In genomic region chr7:67344481-67345193, GRCh38 we compare ENCODE assay signal across 17 cellular contexts.
DNase-seq lines count a peak whose midpoint lies in the region; ATAC-seq and TF ChIP-seq lines count a peak whose summit lies in the region.
"Had no signal": no experiment of that assay in that cellular context is flagged by ENCODE, and none has a peak within 500 bp of the region (broad histone marks: within the 10 kb centered on the region; RNA-seq: fewer than 3 reads in every experiment).

No MANE protein-coding gene starts in this region.

- H3K4me1 ChIP-seq in mammary epithelial cell (ENCODE audit: insufficient read depth, low read length) (peaks cover 4% of the 10 kb centered on the region), trophoblast cell (ENCODE audit: control insufficient read depth in 1 of 2, insufficient read depth in 2 of 2, low read length in 2 of 2) (peaks cover 2% of the 10 kb centered on the region in 2 experiments)

- H3K27ac ChIP-seq in mammary epithelial cell (ENCODE audit: insufficient read depth, low read depth, low read length) (no peak overlapping the region), trophoblast cell (ENCODE audit: low read depth, low read length) (peak overlapping the region; percentile 36)

- H2AK5ac ChIP-seq in trophoblast cell (ENCODE audit: low read length) = peak overlapping the region; percentile 18

- dilution Hi-C loops in mammary epithelial cell (cut with HindIII; ENCODE audit: low sequenced_read_pairs) = no loop called here

- in situ Hi-C loops in mammary epithelial cell (cut with MboI; ENCODE audit: low sequenced_read_pairs in 2 of 2) = no loop called here

- no peak overlapping the region for H3K9ac ChIP-seq in mammary epithelial cell (ENCODE audit: insufficient read depth, low read length)
- H3K9ac ChIP-seq in trophoblast cell (ENCODE audit: low read length) = no peak overlapping the region

- H2BK12ac ChIP-seq in trophoblast cell (ENCODE audit: low read length) = no peak overlapping the region

- H3K4ac ChIP-seq in trophoblast cell (ENCODE audit: low read depth, low read length) = no peak overlapping the region

- H3K4me3 ChIP-seq in mammary epithelial cell (replicated peaks in 1 of 3; ENCODE audit: insufficient read depth in 1 of 3, low read depth in 2 of 3, low read length in 3 of 3) (no peak overlapping the region), trophoblast cell (ENCODE audit: low read depth, low read length) (no peak overlapping the region)
- H3K4me3 ChIP-seq: HAP-1 had no signal

- TF ChIP-seq CTCF in mammary epithelial cell (conservative IDR thresholded peaks at IDR 0.05 in 1 of 2, IDR thresholded peaks at IDR 0.05 in 1 of 2; ENCODE audit: extremely low read depth in 1 of 2, insufficient read depth in 1 of 2, low read depth in 1 of 2, low read length in 2 of 2) = no peak

- no peak overlapping the region for H3K14ac ChIP-seq in trophoblast cell (ENCODE audit: low read length)

- no peak overlapping the region for H2BK120ac ChIP-seq in trophoblast cell (ENCODE audit: insufficient read depth, low read length, poor library complexity)

- H3K36me3 ChIP-seq in mammary epithelial cell (ENCODE audit: insufficient read depth, low read length) (no peaks in the 10 kb centered on the region), trophoblast cell (ENCODE audit: control insufficient read depth in 1 of 2, insufficient read depth in 2 of 2, low read length in 2 of 2) (peaks cover 7% of the 10 kb centered on the region in 2 experiments)
- H3K36me3 ChIP-seq: BE2C, HAP-1 had no signal

- peaks cover 5% of the 10 kb centered on the region for H3K79me1 ChIP-seq in trophoblast cell (ENCODE audit: low read length)

- H4K20me1 ChIP-seq in mammary epithelial cell (ENCODE audit: insufficient read depth, low read length) = no peaks in the 10 kb centered on the region

- BruUV-seq in mammary epithelial cell (replicated peaks; lab: Mats Ljungman, UMichigan) = no TSS peak

- H3K27me3 ChIP-seq in mammary epithelial cell (ENCODE audit: insufficient read depth, low read length) (no peaks in the 10 kb centered on the region), trophoblast cell (ENCODE audit: insufficient read depth, low read length) (no peaks in the 10 kb centered on the region)
- H3K27me3 ChIP-seq: BE2C had no signal

- intact Hi-C loops in mammary epithelial cell (cut with micrococcal nuclease) (no loop called here), posterior cingulate gyrus (cut with DNase I) (no loop called here)

- CTCF ChIA-PET in mammary epithelial cell (lab: Charles Lee; ENCODE audit: low non-redundant PET) = no interaction called here

- H3K4me2 ChIP-seq in mammary epithelial cell (ENCODE audit: insufficient read depth, low read depth, low read length) (no peak overlapping the region), trophoblast cell (ENCODE audit: low read length) (no peak overlapping the region)

- H4K91ac ChIP-seq in trophoblast cell (ENCODE audit: low read depth, low read length) = peak overlapping the region; percentile 32

- H4K12ac ChIP-seq in trophoblast cell (ENCODE audit: low read depth, low read length) = no peak overlapping the region

- H4K8ac ChIP-seq in trophoblast cell (ENCODE audit: low read depth, low read length) = no peak overlapping the region

- H3K23ac ChIP-seq in trophoblast cell (ENCODE audit: low read length) = no peak overlapping the region

- H3K18ac ChIP-seq in trophoblast cell (ENCODE audit: low read length) = no peak overlapping the region

- H2AFZ ChIP-seq in mammary epithelial cell (ENCODE audit: low read depth, low read length) (peak overlapping the region; percentile 15), trophoblast cell (ENCODE audit: insufficient read depth, low read length, poor library complexity) (no peak overlapping the region)

- H3K79me2 ChIP-seq in mammary epithelial cell (ENCODE audit: insufficient read depth, low read length) = no peaks in the 10 kb centered on the region
- no peaks in the 10 kb centered on the region for H3K79me2 ChIP-seq in trophoblast cell (ENCODE audit: control insufficient read depth, insufficient read depth, low read length, poor library complexity)

- no peak for ATAC-seq in GM21619 (IDR thresholded peaks at IDR 0.05; ENCODE audit: unreplicated experiment)
- ATAC-seq: SK-N-SH treated with all-trans-retinoic acid at 6 μM for 48 hours had no signal

- peak; percentile 10 for DNase-seq in GDM1 (lab: John Stamatoyannopoulos, UW)
- peak; percentile 11 for DNase-seq in HT1080 (ENCODE audit: low read depth)
- DNase-seq in mammary epithelial cell = peak; percentile 48
- DNase-seq in trophoblast cell = no peak
- DNase-seq in NCI-H82 treated with DMSO at 0.1 percent for 48 hours (lab: John Stamatoyannopoulos, UW; ENCODE audit: unreplicated experiment) = no peak
- no peak for DNase-seq in posterior cingulate gyrus
- DNase-seq: BE2C; CD4-positive, alpha-beta T cell; MV-4-11; NCI-H2029 treated with DMSO at 0.1 percent for 48 hours; NCI-H2227 treated with DMSO at 0.1 percent for 48 hours; NCI-H524 treated with DMSO at 0.1 percent for 48 hours; NK-92 treated with Interleukin-12 subunit alpha and Interleukin-12 subunit beta, amount 100 ng/mL, for 24 hours; SHP77 treated with DMSO at 0.1 percent for 48 hours had no signal

- H3K9me3 ChIP-seq in mammary epithelial cell (replicated peaks; ENCODE audit: insufficient read depth, low read length) (peaks cover 11% of the 10 kb centered on the region), trophoblast cell (ENCODE audit: insufficient read depth, low read depth, low read length) (no peaks in the 10 kb centered on the region)
- H3K9me3 ChIP-seq: BE2C had no signal

- 100% methylated on average over 3 of the region's 3 CpGs for WGBS in mammary epithelial cell (ENCODE audit: low coverage, missing lambda C conversion rate)
- WGBS in trophoblast cell (ENCODE audit: extremely low coverage, insufficient coverage, insufficient read length) = no CpG with 5 or more reads among the region's 3 CpGs

- H2BK5ac ChIP-seq in trophoblast cell (ENCODE audit: low read depth, low read length, poor library complexity) = peak overlapping the region; percentile 9

Comparison
In these comparisons a context has a peak if more than half of its experiments do, and no peak if none do; other contexts are left out.
1. DNase-seq: peak in GDM1 (single experiment), HT1080 (single experiment) and mammary epithelial cell (single experiment); none in trophoblast cell (0 of 2), NCI-H82 treated with DMSO at 0.1 percent for 48 hours (single experiment) and posterior cingulate gyrus (0 of 10).